ENCODE assay signal across 13 cellular contexts in the genomic region with DNA sequence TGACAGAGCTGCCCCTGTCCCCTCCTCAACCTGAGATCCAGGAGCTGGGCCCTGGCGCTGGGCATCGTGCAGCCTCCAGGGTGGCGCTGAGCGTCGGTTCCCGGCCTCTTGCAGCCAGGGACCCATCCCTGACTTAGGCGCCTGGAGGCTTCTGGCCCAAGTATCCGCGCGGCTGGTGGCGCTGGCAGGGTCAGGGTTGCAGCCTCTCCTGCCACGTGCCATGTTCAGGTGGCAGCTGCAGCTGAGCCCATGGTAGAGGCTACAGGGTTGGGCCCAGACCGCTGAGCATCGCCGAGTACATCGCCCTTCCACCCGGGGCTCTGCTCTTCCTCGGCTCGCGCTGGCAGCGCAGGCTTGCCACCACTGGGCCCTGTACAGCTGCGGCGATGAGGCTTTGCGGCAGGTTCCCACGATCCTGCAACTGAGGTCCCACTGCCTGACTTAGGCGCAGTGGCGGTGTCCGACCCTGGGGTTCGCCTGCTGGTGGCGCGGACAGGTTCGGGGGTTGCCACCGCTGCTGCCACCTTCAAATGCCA. TPM values are rescaled to one million over a fixed set of nuclear protein-coding genes. Genes with fewer than 3 reads are reported as not detected.
"Had no signal": no experiment of that assay in that cellular context is flagged by ENCODE, and none has a peak within 500 bp of the region (broad histone marks: within the 10 kb centered on the region; RNA-seq: fewer than 3 reads in every experiment).

No MANE protein-coding gene starts in this region.

RNA-seq across cellular contexts. Expression of a gene that starts 0.4 kb away (rescaled TPM):
- total RNA-seq: activated B cell treated with CpG ODN at 0.5 μM for 24 hours; activated CD4-positive, alpha-beta memory T cell treated with anti-CD3 and anti-CD28 coated beads for 36 hours; activated CD4-positive, alpha-beta memory T cell treated with anti-CD3 and anti-CD28 coated beads, Interleukin-2, amount 10 ng/mL, durations not matched to agents 7 days and 5 days; activated CD4-positive, alpha-beta T cell treated with anti-CD3 and anti-CD28 coated beads for 36 hours; activated CD4-positive, alpha-beta T cell treated with anti-CD3 and anti-CD28 coated beads, Interleukin-2, amount 10 ng/mL, durations not matched to agents 24 days and 14 days; activated CD4-positive, alpha-beta T cell treated with anti-CD3 and anti-CD28 coated beads, Interleukin-2, amount 10 ng/mL, durations not matched to agents 7 days and 5 days; activated CD8-positive, alpha-beta memory T cell treated with anti-CD3 and anti-CD28 coated beads for 36 hours; activated CD8-positive, alpha-beta memory T cell treated with anti-CD3 and anti-CD28 coated beads, Interleukin-2, amount 10 ng/mL, durations not matched to agents 7 days and 5 days; activated CD8-positive, alpha-beta T cell treated with anti-CD3 and anti-CD28 coated beads for 36 hours; activated CD8-positive, alpha-beta T cell treated with anti-CD3 and anti-CD28 coated beads, Interleukin-2, amount 10 ng/mL, durations not matched to agents 7 days and 5 days; T-helper 1 cell treated with Interleukin-12 subunit alpha and Interleukin-12 subunit beta and Interleukin-4 antibody, amounts not matched to agents 30 ng/mL and 1 ng/mL, for 36 hours; T-helper 17 cell; T-helper 2 cell treated with Interferon-gamma antibody and Interleukin-4, amounts not matched to agents 100 ng/mL and 5 ng/mL, for 36 hours had no signal
